Comparison of ENCODE assay signal across 26 cellular contexts in genomic region chr4:175127314-175127713, GRCh38.
DNase-seq lines count a peak whose midpoint lies in the region; TF ChIP-seq lines count a peak whose summit lies in the region.
"Had no signal": no experiment of that assay in that cellular context is flagged by ENCODE, and none has a peak within 500 bp of the region (broad histone marks: within the 10 kb centered on the region; RNA-seq: fewer than 3 reads in every experiment).

No MANE protein-coding gene starts in this region.

- H3K27me3 ChIP-seq in H7 (ENCODE audit: control insufficient read depth, insufficient read depth, low read length) = no peaks in the 10 kb centered on the region
- H3K27me3 ChIP-seq: body of pancreas, right lobe of liver had no signal

- H3K36me3 ChIP-seq in H7 (replicated peaks; ENCODE audit: control insufficient read depth, insufficient read depth, low read length) = no peaks in the 10 kb centered on the region
- H3K36me3 ChIP-seq: lower lobe of right lung, right lobe of liver had no signal

- no peak for TF ChIP-seq CTCF in fibroblast of mammary gland (conservative IDR thresholded peaks at IDR 0.05; ENCODE audit: control insufficient read depth, insufficient read depth, low read depth, low read length)

- H3K4me3 ChIP-seq in fibroblast of mammary gland (ENCODE audit: control insufficient read depth, low read depth, low read length) = no peak overlapping the region
- H3K4me3 ChIP-seq in H7 (ENCODE audit: insufficient read depth, low read depth, low read length) = no peak overlapping the region
- H3K4me3 ChIP-seq: body of pancreas, GM23248, lower lobe of right lung, mucosa of descending colon, right lobe of liver had no signal

- DNase-seq in HCEC 1CT (peak; percentile 73), amniotic epithelial cell (ENCODE audit: low read depth) (peak; percentile 4), fibroblast of mammary gland (ENCODE audit: low read depth) (peak; percentile 74), stromal cell of bone marrow (ENCODE audit: low read depth) (peak; percentile 3), H7 (no peak), NCI-H1417 treated with DMSO at 0.1 percent for 48 hours (lab: John Stamatoyannopoulos, UW) (no peak), NCI-H1694 treated with DMSO at 0.1 percent for 48 hours (lab: John Stamatoyannopoulos, UW) (no peak)
- DNase-seq: activated CD4-positive, alpha-beta T cell treated with anti-CD3 and anti-CD28 coated beads, Interleukin-2, amount 50 U/mL, for 1 hour; activated CD8-positive, alpha-beta memory T cell treated with anti-CD3 and anti-CD28 coated beads, Interleukin-2, amount 10 ng/mL, durations not matched to agents 7 days and 5 days; body of pancreas; CD4-positive, CD25-positive, alpha-beta regulatory T cell; DMS 273 treated with DMSO at 0.1 percent for 48 hours; effector CD4-positive, alpha-beta T cell; GF-D8; GM23248; lower lobe of right lung; mucosa of descending colon; NCI-H1105 treated with DMSO at 0.1 percent for 48 hours; NCI-H2081 treated with DMSO at 0.1 percent for 48 hours; NCI-H345; NCI-H748 treated with DMSO at 0.1 percent for 48 hours; nephron progenitor cell; right lobe of liver; stimulated activated CD4-positive, alpha-beta T cell treated with anti-CD3 and anti-CD28 coated beads, Interleukin-15, amount 100 ng/mL, for 24 hours; stimulated activated naive CD8-positive, alpha-beta T cell treated with anti-CD3 and anti-CD28 coated beads, Interleukin-15, Interleukin-2, amounts not matched to agents 100 U/mL and 50 U/mL, for 24 hours; T-helper 9 cell had no signal

Comparison
In these comparisons a context has a peak if more than half of its experiments do, and no peak if none do; other contexts are left out.
1. DNase-seq: peak in HCEC 1CT (single experiment), amniotic epithelial cell (single experiment), fibroblast of mammary gland (single experiment) and stromal cell of bone marrow (single experiment); none in H7 (single experiment), NCI-H1417 treated with DMSO at 0.1 percent for 48 hours (single experiment) and NCI-H1694 treated with DMSO at 0.1 percent for 48 hours (single experiment).